Comparison of ENCODE assay signal across 15 cellular contexts in the genomic region with DNA sequence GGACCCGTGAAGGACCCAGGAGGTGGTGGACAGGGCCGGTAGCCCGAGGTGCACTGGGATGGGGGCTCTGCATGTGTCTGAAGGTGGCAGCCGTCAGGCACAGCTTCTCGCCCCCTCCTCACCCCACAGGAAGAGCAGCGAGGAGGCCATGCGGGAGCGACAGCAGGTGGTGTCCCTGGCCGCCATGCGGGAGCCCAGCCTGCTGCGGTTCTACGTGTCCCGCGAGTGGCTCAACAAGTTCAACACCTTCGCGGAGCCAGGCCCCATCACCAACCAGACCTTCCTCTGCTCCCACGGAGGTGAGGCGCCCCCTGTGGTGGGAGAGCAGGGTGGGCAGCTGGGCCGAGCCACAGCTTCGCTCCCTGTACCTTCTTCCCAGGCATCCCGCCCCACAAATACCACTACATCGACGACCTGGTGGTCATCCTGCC. TPM values are rescaled to one million over a fixed set of nuclear protein-coding genes. Genes with fewer than 3 reads are reported as not detected.
DNase-seq lines count a peak whose midpoint lies in the region; ATAC-seq and TF ChIP-seq lines count a peak whose summit lies in the region.
"Had no signal": no experiment of that assay in that cellular context is flagged by ENCODE, and none has a peak within 500 bp of the region (broad histone marks: within the 10 kb centered on the region; RNA-seq: fewer than 3 reads in every experiment).

No MANE protein-coding gene starts in this region.

- no peak overlapping the region for H3K27ac ChIP-seq in breast epithelium
- H3K27ac ChIP-seq in SK-N-SH (ENCODE audit: low read depth in 2 of 2, low read length in 1 of 2) = no peak overlapping the region; a peak in 1 of 4 replicates
- no peak overlapping the region for H3K27ac ChIP-seq in upper lobe of right lung
- no peak overlapping the region for H3K27ac ChIP-seq in adrenal gland
- H3K27ac ChIP-seq: pancreas, SJSA1, stomach, vagina had no signal

- no peaks in the 10 kb centered on the region for H3K9me3 ChIP-seq in breast epithelium
- no peaks in the 10 kb centered on the region for H3K9me3 ChIP-seq in SK-N-SH
- H3K9me3 ChIP-seq in upper lobe of right lung = no peaks in the 10 kb centered on the region
- H3K9me3 ChIP-seq in adrenal gland (replicated peaks in 1 of 3) = no peaks in the 10 kb centered on the region
- H3K9me3 ChIP-seq: pancreas, SJSA1, stomach, vagina had no signal

- no peak overlapping the region for H3K27ac Mint-ChIP-seq in MCF 10A (ENCODE audit: low read depth, unreplicated experiment)

- POLR2A ChIA-PET in MCF 10A (lab: Yijun Ruan, JAX) (no interaction called here), SK-N-SH (lab: Yijun Ruan, JAX) (no interaction called here)

- H3K36me3 ChIP-seq in breast epithelium (peaks cover 11% of the 10 kb centered on the region), SK-N-SH (replicated peaks in 1 of 2; ENCODE audit: control insufficient read depth in 1 of 2, insufficient read depth in 2 of 2, low read length in 1 of 2) (peaks cover 0 to 10% of the 10 kb centered on the region in 2 experiments), upper lobe of right lung (peaks cover 49% of the 10 kb centered on the region), adrenal gland (replicated peaks in 1 of 2) (peaks cover 0 to 38% of the 10 kb centered on the region in 2 donors)

- BruUV-seq in MCF 10A (replicated peaks; lab: Mats Ljungman, UMichigan) = no TSS peak

- H3K4me3 ChIP-seq in breast epithelium (no peak overlapping the region), SK-N-SH (ENCODE audit: low read depth in 2 of 2, low read length in 1 of 2) (no peak overlapping the region), epithelial cell of proximal tubule (ENCODE audit: low read depth, low read length) (no peak overlapping the region), upper lobe of right lung (no peak overlapping the region), adrenal gland (no peak overlapping the region)
- H3K4me3 ChIP-seq: pancreas, SJSA1, stomach, vagina had no signal

- peaks cover 21% of the 10 kb centered on the region for H3K36me3 Mint-ChIP-seq in MCF 10A (ENCODE audit: insufficient read depth, unreplicated experiment)

- DNase-seq in MCF 10A (ENCODE audit: unreplicated experiment) (no peak), breast epithelium (ENCODE audit: low spot score in 2 of 2) (no peak), SK-N-SH (peak; percentile 53), epithelial cell of proximal tubule (ENCODE audit: low read depth) (no peak), upper lobe of right lung (no peak), adrenal gland (no peak)
- DNase-seq in stimulated activated CD8-positive, alpha-beta memory T cell treated with anti-CD3 and anti-CD28 coated beads, Interleukin-4, amount 100 ng/mL, for 48 hours = no peak
- DNase-seq: midbrain, NCI-H1048, stomach had no signal

- H3K4me1 Mint-ChIP-seq in MCF 10A (ENCODE audit: insufficient read depth, unreplicated experiment) = no peaks in the 10 kb centered on the region

- no peaks in the 10 kb centered on the region for H3K9me3 Mint-ChIP-seq in MCF 10A (ENCODE audit: unreplicated experiment)
- H3K9me3 Mint-ChIP-seq: activated naive CD4-positive, alpha-beta T cell treated with anti-CD3 and anti-CD28 coated beads, Interleukin-2, amount 10 ng/mL, durations not matched to agents 7 days and 5 days had no signal

- TF ChIP-seq POLR2A in breast epithelium (IDR thresholded peaks at IDR 0.05) (no peak), adrenal gland (IDR thresholded peaks at IDR 0.05) (no peak)

- no peak overlapping the region for H3K4me2 ChIP-seq in SK-N-SH

- H3K9me2 ChIP-seq in SK-N-SH = no peaks in the 10 kb centered on the region

- ATAC-seq in upper lobe of right lung = no peak
- no peak for ATAC-seq in HG02938 (IDR thresholded peaks at IDR 0.05; ENCODE audit: unreplicated experiment)
- ATAC-seq: pancreas had no signal

- H3K4me1 ChIP-seq in breast epithelium (no peaks in the 10 kb centered on the region), SK-N-SH (ENCODE audit: control insufficient read depth in 1 of 2, insufficient read depth in 2 of 2, low read depth in 1 of 2, low read length in 1 of 2) (peaks cover 0 to 12% of the 10 kb centered on the region in 2 experiments; a peak in 1 of 4 replicates), upper lobe of right lung (no peaks in the 10 kb centered on the region), adrenal gland (replicated peaks in 1 of 2) (no peaks in the 10 kb centered on the region)
- H3K4me1 ChIP-seq: pancreas, SJSA1, vagina had no signal

- H3F3A ChIP-seq in SK-N-SH (replicated peaks; ENCODE audit: insufficient read depth) = no peaks in the 10 kb centered on the region

- intact Hi-C loops in MCF 10A (cut with micrococcal nuclease) = no loop called here
- intact Hi-C loops in breast epithelium (cut with DNase I; ENCODE audit: low total_unique reads) = no loop called here
- intact Hi-C loops in upper lobe of right lung (cut with DNase I) = no loop called here
- intact Hi-C loops in adrenal gland (cut with DNase I) = no loop called here

- no peak overlapping the region for H2AFZ ChIP-seq in SK-N-SH (ENCODE audit: low read depth)

- H3K27me3 Mint-ChIP-seq in MCF 10A (ENCODE audit: insufficient read depth, unreplicated experiment) = no peaks in the 10 kb centered on the region
- H3K27me3 Mint-ChIP-seq: activated naive CD4-positive, alpha-beta T cell treated with anti-CD3 and anti-CD28 coated beads, Interleukin-2, amount 10 ng/mL, durations not matched to agents 7 days and 5 days had no signal

- TF ChIP-seq EP300 in SK-N-SH (IDR thresholded peaks at IDR 0.05; ENCODE audit: borderline replicate concordance in 1 of 2, low read depth in 1 of 2, low read length in 1 of 2) = no peak

- no peak overlapping the region for H3K4me3 Mint-ChIP-seq in MCF 10A (ENCODE audit: unreplicated experiment)
- H3K4me3 Mint-ChIP-seq: activated naive CD4-positive, alpha-beta T cell treated with anti-CD3 and anti-CD28 coated beads, Interleukin-2, amount 10 ng/mL, durations not matched to agents 7 days and 5 days had no signal

- H3K27me3 ChIP-seq in breast epithelium = no peaks in the 10 kb centered on the region
- no peaks in the 10 kb centered on the region for H3K27me3 ChIP-seq in SK-N-SH (ENCODE audit: insufficient read depth)
- no peaks in the 10 kb centered on the region for H3K27me3 ChIP-seq in upper lobe of right lung
- no peaks in the 10 kb centered on the region for H3K27me3 ChIP-seq in adrenal gland
- H3K27me3 ChIP-seq: pancreas, SJSA1, stomach, vagina had no signal

- CTCF ChIA-PET in MCF 10A (lab: Yijun Ruan, JAX) = no interaction called here
- CTCF ChIA-PET in SK-N-SH (lab: Yijun Ruan, JAX) = interaction anchor here (1.3 kb wide), 1 partner anchor 26 kb away, joined by 3 read pairs; no protein-coding TSS in a partner anchor

- no peaks in the 10 kb centered on the region for H4K20me1 ChIP-seq in SK-N-SH (ENCODE audit: insufficient read depth)

- TF ChIP-seq CTCF in MCF 10A (IDR thresholded peaks at IDR 0.05; ENCODE audit: unreplicated experiment) = peak; percentile 16
- no peak for TF ChIP-seq CTCF in breast epithelium (IDR thresholded peaks at IDR 0.05)
- TF ChIP-seq CTCF in SK-N-SH (IDR thresholded peaks at IDR 0.05) = peak; percentile 29; the same call in 1 of the 2 replicates
- TF ChIP-seq CTCF in epithelial cell of proximal tubule (conservative IDR thresholded peaks at IDR 0.05; ENCODE audit: low read depth, low read length) = peak; percentile 26
- TF ChIP-seq CTCF in upper lobe of right lung (IDR thresholded peaks at IDR 0.05) = peak; percentile 10
- TF ChIP-seq CTCF in adrenal gland (IDR thresholded peaks at IDR 0.05) = no peak

- WGBS in SK-N-SH (ENCODE audit: low lambda C conversion rate) = 95% methylated on average over 15 of the region's 23 CpGs
- WGBS in adrenal gland, 4 donors = 88 to 92% (median 90%) methylated on average over 10 to 23 of the region's 23 CpGs

- TF ChIP-seq RAD21 in SK-N-SH (IDR thresholded peaks at IDR 0.05; ENCODE audit: low read length) = no peak

- no peak overlapping the region for H3K9ac ChIP-seq in SK-N-SH

- no peaks in the 10 kb centered on the region for H3K79me2 ChIP-seq in SK-N-SH (ENCODE audit: insufficient read depth)

TF ChIP-seq in SK-N-SH, 30 proteins besides CTCF, POLR2A, EP300 and RAD21:
- TF ChIP-seq, protein P1, sequence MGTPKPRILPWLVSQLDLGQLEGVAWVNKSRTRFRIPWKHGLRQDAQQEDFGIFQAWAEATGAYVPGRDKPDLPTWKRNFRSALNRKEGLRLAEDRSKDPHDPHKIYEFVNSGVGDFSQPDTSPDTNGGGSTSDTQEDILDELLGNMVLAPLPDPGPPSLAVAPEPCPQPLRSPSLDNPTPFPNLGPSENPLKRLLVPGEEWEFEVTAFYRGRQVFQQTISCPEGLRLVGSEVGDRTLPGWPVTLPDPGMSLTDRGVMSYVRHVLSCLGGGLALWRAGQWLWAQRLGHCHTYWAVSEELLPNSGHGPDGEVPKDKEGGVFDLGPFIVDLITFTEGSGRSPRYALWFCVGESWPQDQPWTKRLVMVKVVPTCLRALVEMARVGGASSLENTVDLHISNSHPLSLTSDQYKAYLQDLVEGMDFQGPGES (IDR thresholded peaks at IDR 0.05; ENCODE audit: low read depth, low read length) = no peak
- TF ChIP-seq FOSL2 (IDR thresholded peaks at IDR 0.05; ENCODE audit: borderline replicate concordance, low read depth) (no peak), RXRA (IDR thresholded peaks at IDR 0.05; ENCODE audit: borderline replicate concordance, low read depth) (no peak)

RNA-seq across cellular contexts. Expression of gene USP20, which starts 39.9 kb away (rescaled TPM):
- total RNA-seq in MCF 10A (2022) (14.7 and 17.1 TPM in 2 replicates), breast epithelium (10 to 100 TPM; 15.0 to 30.9 (median 22.3) TPM), epithelial cell of proximal tubule (7.2 and 17.5 TPM in 2 replicates), upper lobe of right lung (21.4 TPM), adrenal gland (10 to 100 TPM; 17.7 to 50.1 (median 34.5) TPM)
- polyA plus RNA-seq in SK-N-SH (2012; rRNA removed) (17.7 and 22.5 TPM in 2 replicates), adrenal gland (10 to 100 TPM; 14.0 to 73.4 (median 69.5) TPM)
- 5.7 and 9.7 TPM in 2 replicates for polyA plus RNA-seq in SK-N-SH (2012; cell fraction: cytosol; rRNA removed)
- 74.9 and 88.3 TPM in 2 replicates for polyA plus RNA-seq in SK-N-SH (2012; cell fraction: nucleus; rRNA removed)

RNA-seq across cellular contexts. Expression of gene C9orf78, which starts 40.1 kb away (rescaled TPM):
- total RNA-seq in MCF 10A (2022) = 27.6 and 30.0 TPM in 2 replicates
- total RNA-seq in breast epithelium = 100 to 1,000 TPM in 1 of 3 donors, 10 to 100 TPM in 2; 56.7 to 189 (median 57.8) TPM
- 59.2 and 70.8 TPM in 2 replicates for polyA plus RNA-seq in SK-N-SH (2012; rRNA removed)
- polyA plus RNA-seq in SK-N-SH (2012; cell fraction: cytosol; rRNA removed) = 95.1 and 121 TPM in 2 replicates
- polyA plus RNA-seq in SK-N-SH (2012; cell fraction: nucleus; rRNA removed) = 9.8 and 19.0 TPM in 2 replicates
- 39.9 and 53.6 TPM in 2 replicates for total RNA-seq in epithelial cell of proximal tubule
- 36.6 TPM for total RNA-seq in upper lobe of right lung
- total RNA-seq in adrenal gland = 10 to 100 TPM; 36.2 to 89.5 (median 41.5) TPM
- 100 to 1,000 TPM in 1 of 3 donors, 10 to 100 TPM in 2; 35.6 to 116 (median 50.8) TPM for polyA plus RNA-seq in adrenal gland

RNA-seq across cellular contexts. Expression of gene TOR1A, which starts 51.3 kb away (rescaled TPM):
- total RNA-seq in MCF 10A (2022) (33.6 and 40.4 TPM in 2 replicates), breast epithelium (10 to 100 TPM; 54.4 to 60.7 (median 57.8) TPM), epithelial cell of proximal tubule (48.8 and 77.8 TPM in 2 replicates), upper lobe of right lung (35.5 TPM), adrenal gland (10 to 100 TPM; 23.7 to 61.4 (median 39.8) TPM)
- polyA plus RNA-seq in SK-N-SH (2012; rRNA removed) (85.3 and 120 TPM in 2 replicates), adrenal gland (10 to 100 TPM; 19.7 to 51.1 (median 25.5) TPM)
- 96.1 and 107 TPM in 2 replicates for polyA plus RNA-seq in SK-N-SH (2012; cell fraction: cytosol; rRNA removed)
- 41.4 and 53.5 TPM in 2 replicates for polyA plus RNA-seq in SK-N-SH (2012; cell fraction: nucleus; rRNA removed)

Comparison
In these comparisons a context has a peak if more than half of its experiments do, and no peak if none do; other contexts are left out.
1. CTCF ChIP-seq: peak in MCF 10A (single experiment), SK-N-SH (single experiment), epithelial cell of proximal tubule (single experiment) and upper lobe of right lung (single experiment); none in breast epithelium (0 of 3) and adrenal gland (0 of 6).